ENCODE assay signal across 1 cellular context in genomic region chr2:72924353-72925240, GRCh38.
TF ChIP-seq lines count a peak whose summit lies in the region.

No MANE protein-coding gene starts in this region.

TF ChIP-seq in WTC11, 78 proteins besides CTCF, POLR2A, EP300 and RAD21 (continued from another document):
- TF ChIP-seq ZNF423 (CRISPR knock-in tag; IDR thresholded peaks at IDR 0.05) = 0 out of 2 replicates have a peak, but pooled peaks have one; percentile 21
- no peak for TF ChIP-seq ZNF121 (CRISPR knock-in tag; IDR thresholded peaks at IDR 0.05)
- TF ChIP-seq, protein P1, sequence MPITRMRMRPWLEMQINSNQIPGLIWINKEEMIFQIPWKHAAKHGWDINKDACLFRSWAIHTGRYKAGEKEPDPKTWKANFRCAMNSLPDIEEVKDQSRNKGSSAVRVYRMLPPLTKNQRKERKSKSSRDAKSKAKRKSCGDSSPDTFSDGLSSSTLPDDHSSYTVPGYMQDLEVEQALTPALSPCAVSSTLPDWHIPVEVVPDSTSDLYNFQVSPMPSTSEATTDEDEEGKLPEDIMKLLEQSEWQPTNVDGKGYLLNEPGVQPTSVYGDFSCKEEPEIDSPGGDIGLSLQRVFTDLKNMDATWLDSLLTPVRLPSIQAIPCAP (CRISPR knock-in tag; IDR thresholded peaks at IDR 0.05) = 0 out of 2 replicates have a peak, but pooled peaks have one; percentile 22
- no peak for TF ChIP-seq ATF6 (CRISPR knock-in tag; IDR thresholded peaks at IDR 0.05)
- TF ChIP-seq GTF2I (CRISPR knock-in tag; conservative IDR thresholded peaks at IDR 0.05) = no peak
- TF ChIP-seq ZNF317 (CRISPR knock-in tag; IDR thresholded peaks at IDR 0.05; ENCODE audit: borderline replicate concordance, low read depth) = no peak
- no peak for TF ChIP-seq PRRX2 (CRISPR knock-in tag; IDR thresholded peaks at IDR 0.05)
- no peak for TF ChIP-seq ZNF281 (CRISPR knock-in tag; IDR thresholded peaks at IDR 0.05)
- no peak for TF ChIP-seq HMGA2 (CRISPR knock-in tag; IDR thresholded peaks at IDR 0.05)
- TF ChIP-seq, protein P2, sequence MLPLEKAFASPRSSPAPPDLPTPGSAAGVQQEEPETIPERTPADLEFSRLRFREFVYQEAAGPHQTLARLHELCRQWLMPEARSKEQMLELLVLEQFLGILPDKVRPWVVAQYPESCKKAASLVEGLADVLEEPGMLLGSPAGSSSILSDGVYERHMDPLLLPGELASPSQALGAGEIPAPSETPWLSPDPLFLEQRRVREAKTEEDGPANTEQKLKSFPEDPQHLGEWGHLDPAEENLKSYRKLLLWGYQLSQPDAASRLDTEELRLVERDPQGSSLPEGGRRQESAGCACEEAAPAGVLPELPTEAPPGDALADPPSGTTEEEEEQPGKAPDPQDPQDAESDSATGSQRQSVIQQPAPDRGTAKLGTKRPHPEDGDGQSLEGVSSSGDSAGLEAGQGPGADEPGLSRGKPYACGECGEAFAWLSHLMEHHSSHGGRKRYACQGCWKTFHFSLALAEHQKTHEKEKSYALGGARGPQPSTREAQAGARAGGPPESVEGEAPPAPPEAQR (CRISPR knock-in tag; IDR thresholded peaks at IDR 0.05) = no peak
- 0 out of 2 replicates have a peak, but pooled peaks have one; percentile 46 for TF ChIP-seq FOXK1 (CRISPR knock-in tag; IDR thresholded peaks at IDR 0.05)
